ENCODE assay signal across 8 cellular contexts in genomic region chr9:78369644-78370219, GRCh38.
DNase-seq lines count a peak whose midpoint lies in the region; ATAC-seq lines count a peak whose summit lies in the region.

No MANE protein-coding gene starts in this region.

- H3K4me3 Mint-ChIP-seq in activated CD4-positive, alpha-beta memory T cell treated with anti-CD3 and anti-CD28 coated beads for 36 hours: no peak overlapping the region
- H3K4me3 Mint-ChIP-seq in effector memory CD8-positive, alpha-beta T cell: no peak overlapping the region
- H3K4me3 Mint-ChIP-seq in memory B cell: no peak overlapping the region

- CTCF ChIA-PET in activated CD4-positive, alpha-beta memory T cell treated with anti-CD3 and anti-CD28 coated beads for 36 hours (lab: Charles Lee): interaction anchor here (0.6 to 3.3 kb wide), 23 partner anchors 9 to 942 kb away, joined by 3 to 23 read pairs (median 3); no protein-coding TSS in a partner anchor

- DNase-seq in DMS153 treated with DMSO at 0.1 percent for 48 hours (lab: John Stamatoyannopoulos, UW; ENCODE audit: unreplicated experiment): peak; percentile 8
- DNase-seq in DMS153 (lab: John Stamatoyannopoulos, UW): no peak
- peak; percentile 7 for DNase-seq in NCI-H446 treated with DMSO at 0.1 percent for 48 hours (lab: John Stamatoyannopoulos, UW)
- peak; percentile 63 for DNase-seq in activated CD4-positive, alpha-beta memory T cell treated with anti-CD3 and anti-CD28 coated beads for 36 hours
- DNase-seq in effector memory CD8-positive, alpha-beta T cell: peak; percentile 13 to 31 (median 29)
- DNase-seq in memory B cell (ENCODE audit: low spot score in 2 of 2): peak; percentile 18 to 36
- peak; percentile 40 to 41 for DNase-seq in stimulated activated CD8-positive, alpha-beta memory T cell treated with anti-CD3 and anti-CD28 coated beads, Interleukin-2, amount 100 ng/mL, for 48 hours (ENCODE audit: low read depth in 2 of 2)

- ATAC-seq in HG02970 (IDR thresholded peaks at IDR 0.05; ENCODE audit: low FRiP score, unreplicated experiment) (peak; percentile 52), memory B cell (ENCODE audit: low read depth) (no peak)
- ATAC-seq in effector memory CD8-positive, alpha-beta T cell (replicated peaks): no peak

- no peaks in the 10 kb centered on the region for H3K36me3 Mint-ChIP-seq in activated CD4-positive, alpha-beta memory T cell treated with anti-CD3 and anti-CD28 coated beads for 36 hours
- H3K36me3 Mint-ChIP-seq in effector memory CD8-positive, alpha-beta T cell (ENCODE audit: insufficient read depth): no peaks in the 10 kb centered on the region
- H3K36me3 Mint-ChIP-seq in memory B cell: no peaks in the 10 kb centered on the region

- POLR2A ChIA-PET in activated CD4-positive, alpha-beta memory T cell treated with anti-CD3 and anti-CD28 coated beads for 36 hours (lab: Charles Lee): no interaction called here

- intact Hi-C loops in activated CD4-positive, alpha-beta memory T cell treated with anti-CD3 and anti-CD28 coated beads for 36 hours (cut with micrococcal nuclease): loop anchor here (1.0 kb wide), 1 partner anchor 108 kb away; no protein-coding TSS in a partner anchor

- H3K27me3 Mint-ChIP-seq in activated CD4-positive, alpha-beta memory T cell treated with anti-CD3 and anti-CD28 coated beads for 36 hours: peaks cover 27% of the 10 kb centered on the region
- H3K27me3 Mint-ChIP-seq in effector memory CD8-positive, alpha-beta T cell: peaks cover 41 to 64% of the 10 kb centered on the region in 2 donors
- peaks cover 26% of the 10 kb centered on the region for H3K27me3 Mint-ChIP-seq in memory B cell

- H3K4me1 Mint-ChIP-seq in activated CD4-positive, alpha-beta memory T cell treated with anti-CD3 and anti-CD28 coated beads for 36 hours (ENCODE audit: low read depth): no peaks in the 10 kb centered on the region
- H3K4me1 Mint-ChIP-seq in effector memory CD8-positive, alpha-beta T cell (ENCODE audit: low read depth in 2 of 2): no peaks in the 10 kb centered on the region
- peaks cover 3% of the 10 kb centered on the region for H3K4me1 Mint-ChIP-seq in memory B cell

- no peak overlapping the region for H3K27ac Mint-ChIP-seq in activated CD4-positive, alpha-beta memory T cell treated with anti-CD3 and anti-CD28 coated beads for 36 hours
- H3K27ac Mint-ChIP-seq in effector memory CD8-positive, alpha-beta T cell: no peak overlapping the region
- H3K27ac Mint-ChIP-seq in memory B cell: no peak overlapping the region

- no peaks in the 10 kb centered on the region for H3K9me3 Mint-ChIP-seq in activated CD4-positive, alpha-beta memory T cell treated with anti-CD3 and anti-CD28 coated beads for 36 hours
- H3K9me3 Mint-ChIP-seq in effector memory CD8-positive, alpha-beta T cell: no peaks in the 10 kb centered on the region
- H3K9me3 Mint-ChIP-seq in memory B cell: no peaks in the 10 kb centered on the region
